In the genomic region with DNA sequence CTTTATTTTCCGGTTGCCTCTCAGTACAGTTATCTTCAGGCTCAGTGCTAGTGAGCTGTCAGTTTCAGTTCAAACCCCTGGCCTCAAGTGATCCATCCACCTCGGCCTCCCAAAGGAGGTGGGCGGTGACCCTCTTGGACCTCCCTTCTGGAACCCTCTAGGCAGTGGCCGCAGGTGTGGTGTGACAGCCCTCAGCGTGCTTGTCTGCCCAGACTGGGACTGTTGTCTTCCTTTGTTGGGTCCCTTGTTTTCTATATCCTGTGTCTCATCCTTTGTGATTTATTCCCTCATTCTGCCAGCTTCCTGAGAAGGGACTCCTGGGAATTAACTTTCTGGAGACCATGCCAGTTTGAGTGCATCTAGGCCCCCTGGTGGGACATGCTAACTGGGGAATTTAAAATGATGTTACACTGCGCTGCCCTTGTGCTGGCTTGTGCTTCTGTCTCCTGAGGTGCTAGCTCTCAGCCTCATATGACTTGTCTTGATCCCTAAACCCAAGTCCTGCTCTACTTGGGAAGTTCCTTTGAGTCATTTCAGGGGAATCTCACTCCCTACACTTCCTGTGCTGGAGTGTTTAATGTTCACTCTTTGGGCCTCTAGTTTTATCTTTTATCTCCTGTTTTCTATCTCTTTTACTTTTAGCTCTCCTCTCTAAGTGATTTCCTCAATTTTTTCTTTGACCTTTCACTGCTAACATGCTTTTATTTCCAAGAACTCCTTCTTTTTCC, we compare ENCODE assay signal across 1 cellular context.
TF ChIP-seq lines count a peak whose summit lies in the region.

No MANE protein-coding gene starts in this region.

TF ChIP-seq in K562, 482 proteins besides CTCF, POLR2A, EP300 and RAD21 (continued from another document and continues in another):
- TF ChIP-seq, protein P1, sequence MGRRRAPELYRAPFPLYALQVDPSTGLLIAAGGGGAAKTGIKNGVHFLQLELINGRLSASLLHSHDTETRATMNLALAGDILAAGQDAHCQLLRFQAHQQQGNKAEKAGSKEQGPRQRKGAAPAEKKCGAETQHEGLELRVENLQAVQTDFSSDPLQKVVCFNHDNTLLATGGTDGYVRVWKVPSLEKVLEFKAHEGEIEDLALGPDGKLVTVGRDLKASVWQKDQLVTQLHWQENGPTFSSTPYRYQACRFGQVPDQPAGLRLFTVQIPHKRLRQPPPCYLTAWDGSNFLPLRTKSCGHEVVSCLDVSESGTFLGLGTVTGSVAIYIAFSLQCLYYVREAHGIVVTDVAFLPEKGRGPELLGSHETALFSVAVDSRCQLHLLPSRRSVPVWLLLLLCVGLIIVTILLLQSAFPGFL (CRISPR knock-in tag; IDR thresholded peaks at IDR 0.05): no peak
- TF ChIP-seq ZSCAN29 (IDR thresholded peaks at IDR 0.05): no peak
- TF ChIP-seq, protein P2, sequence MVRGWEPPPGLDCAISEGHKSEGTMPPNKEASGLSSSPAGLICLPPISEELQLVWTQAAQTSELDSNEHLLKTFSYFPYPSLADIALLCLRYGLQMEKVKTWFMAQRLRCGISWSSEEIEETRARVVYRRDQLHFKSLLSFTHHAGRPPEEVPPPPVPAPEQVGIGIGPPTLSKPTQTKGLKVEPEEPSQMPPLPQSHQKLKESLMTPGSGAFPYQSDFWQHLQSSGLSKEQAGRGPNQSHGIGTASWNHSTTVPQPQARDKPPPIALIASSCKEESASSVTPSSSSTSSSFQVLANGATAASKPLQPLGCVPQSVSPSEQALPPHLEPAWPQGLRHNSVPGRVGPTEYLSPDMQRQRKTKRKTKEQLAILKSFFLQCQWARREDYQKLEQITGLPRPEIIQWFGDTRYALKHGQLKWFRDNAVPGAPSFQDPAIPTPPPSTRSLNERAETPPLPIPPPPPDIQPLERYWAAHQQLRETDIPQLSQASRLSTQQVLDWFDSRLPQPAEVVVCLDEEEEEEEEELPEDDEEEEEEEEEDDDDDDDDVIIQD (CRISPR knock-in tag; IDR thresholded peaks at IDR 0.05): 0 out of 2 replicates have a peak, but pooled peaks have one; percentile 56
- TF ChIP-seq ATF7 (IDR thresholded peaks at IDR 0.05): no peak
- TF ChIP-seq NCOA4 (IDR thresholded peaks at IDR 0.05; ENCODE audit: partially characterized antibody): no peak
- TF ChIP-seq, protein P3, sequence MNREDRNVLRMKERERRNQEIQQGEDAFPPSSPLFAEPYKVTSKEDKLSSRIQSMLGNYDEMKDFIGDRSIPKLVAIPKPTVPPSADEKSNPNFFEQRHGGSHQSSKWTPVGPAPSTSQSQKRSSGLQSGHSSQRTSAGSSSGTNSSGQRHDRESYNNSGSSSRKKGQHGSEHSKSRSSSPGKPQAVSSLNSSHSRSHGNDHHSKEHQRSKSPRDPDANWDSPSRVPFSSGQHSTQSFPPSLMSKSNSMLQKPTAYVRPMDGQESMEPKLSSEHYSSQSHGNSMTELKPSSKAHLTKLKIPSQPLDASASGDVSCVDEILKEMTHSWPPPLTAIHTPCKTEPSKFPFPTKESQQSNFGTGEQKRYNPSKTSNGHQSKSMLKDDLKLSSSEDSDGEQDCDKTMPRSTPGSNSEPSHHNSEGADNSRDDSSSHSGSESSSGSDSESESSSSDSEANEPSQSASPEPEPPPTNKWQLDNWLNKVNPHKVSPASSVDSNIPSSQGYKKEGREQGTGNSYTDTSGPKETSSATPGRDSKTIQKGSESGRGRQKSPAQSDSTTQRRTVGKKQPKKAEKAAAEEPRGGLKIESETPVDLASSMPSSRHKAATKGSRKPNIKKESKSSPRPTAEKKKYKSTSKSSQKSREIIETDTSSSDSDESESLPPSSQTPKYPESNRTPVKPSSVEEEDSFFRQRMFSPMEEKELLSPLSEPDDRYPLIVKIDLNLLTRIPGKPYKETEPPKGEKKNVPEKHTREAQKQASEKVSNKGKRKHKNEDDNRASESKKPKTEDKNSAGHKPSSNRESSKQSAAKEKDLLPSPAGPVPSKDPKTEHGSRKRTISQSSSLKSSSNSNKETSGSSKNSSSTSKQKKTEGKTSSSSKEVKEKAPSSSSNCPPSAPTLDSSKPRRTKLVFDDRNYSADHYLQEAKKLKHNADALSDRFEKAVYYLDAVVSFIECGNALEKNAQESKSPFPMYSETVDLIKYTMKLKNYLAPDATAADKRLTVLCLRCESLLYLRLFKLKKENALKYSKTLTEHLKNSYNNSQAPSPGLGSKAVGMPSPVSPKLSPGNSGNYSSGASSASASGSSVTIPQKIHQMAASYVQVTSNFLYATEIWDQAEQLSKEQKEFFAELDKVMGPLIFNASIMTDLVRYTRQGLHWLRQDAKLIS (CRISPR knock-in tag; IDR thresholded peaks at IDR 0.05): no peak
- TF ChIP-seq ZNF785 (CRISPR knock-in tag; IDR thresholded peaks at IDR 0.05): no peak
- no peak for TF ChIP-seq U2AF2 (optimal IDR thresholded peaks at IDR 0.05; ENCODE audit: low read depth, low read length)
- TF ChIP-seq SP2 (IDR thresholded peaks at IDR 0.05; ENCODE audit: extremely low read depth, low read depth, low read length, poor library complexity, severe bottlenecking): no peak
- no peak for TF ChIP-seq PHTF2 (CRISPR knock-in tag; IDR thresholded peaks at IDR 0.05)
- no peak for TF ChIP-seq ZNF79 (CRISPR knock-in tag; IDR thresholded peaks at IDR 0.05; ENCODE audit: low read depth)
- TF ChIP-seq ARHGAP35 (IDR thresholded peaks at IDR 0.05; ENCODE audit: partially characterized antibody): no peak
- no peak for TF ChIP-seq CCNT2 (IDR thresholded peaks at IDR 0.05; ENCODE audit: borderline replicate concordance, extremely low read depth, insufficient read length, low read depth, low read length)
- TF ChIP-seq HEY1 (CRISPR knock-in tag; IDR thresholded peaks at IDR 0.05; ENCODE audit: borderline replicate concordance): 0 out of 2 replicates have a peak, but pooled peaks have one; percentile 7
- TF ChIP-seq ZKSCAN8 (CRISPR knock-in tag; IDR thresholded peaks at IDR 0.05): no peak
- TF ChIP-seq, protein P4, sequence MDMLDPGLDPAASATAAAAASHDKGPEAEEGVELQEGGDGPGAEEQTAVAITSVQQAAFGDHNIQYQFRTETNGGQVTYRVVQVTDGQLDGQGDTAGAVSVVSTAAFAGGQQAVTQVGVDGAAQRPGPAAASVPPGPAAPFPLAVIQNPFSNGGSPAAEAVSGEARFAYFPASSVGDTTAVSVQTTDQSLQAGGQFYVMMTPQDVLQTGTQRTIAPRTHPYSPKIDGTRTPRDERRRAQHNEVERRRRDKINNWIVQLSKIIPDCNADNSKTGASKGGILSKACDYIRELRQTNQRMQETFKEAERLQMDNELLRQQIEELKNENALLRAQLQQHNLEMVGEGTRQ (CRISPR knock-in tag; IDR thresholded peaks at IDR 0.05): no peak
- TF ChIP-seq, protein P5, sequence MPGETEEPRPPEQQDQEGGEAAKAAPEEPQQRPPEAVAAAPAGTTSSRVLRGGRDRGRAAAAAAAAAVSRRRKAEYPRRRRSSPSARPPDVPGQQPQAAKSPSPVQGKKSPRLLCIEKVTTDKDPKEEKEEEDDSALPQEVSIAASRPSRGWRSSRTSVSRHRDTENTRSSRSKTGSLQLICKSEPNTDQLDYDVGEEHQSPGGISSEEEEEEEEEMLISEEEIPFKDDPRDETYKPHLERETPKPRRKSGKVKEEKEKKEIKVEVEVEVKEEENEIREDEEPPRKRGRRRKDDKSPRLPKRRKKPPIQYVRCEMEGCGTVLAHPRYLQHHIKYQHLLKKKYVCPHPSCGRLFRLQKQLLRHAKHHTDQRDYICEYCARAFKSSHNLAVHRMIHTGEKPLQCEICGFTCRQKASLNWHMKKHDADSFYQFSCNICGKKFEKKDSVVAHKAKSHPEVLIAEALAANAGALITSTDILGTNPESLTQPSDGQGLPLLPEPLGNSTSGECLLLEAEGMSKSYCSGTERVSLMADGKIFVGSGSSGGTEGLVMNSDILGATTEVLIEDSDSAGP (CRISPR knock-in tag; IDR thresholded peaks at IDR 0.05): no peak
- no peak for TF ChIP-seq EWSR1 (IDR thresholded peaks at IDR 0.05; ENCODE audit: borderline replicate concordance, low read depth, partially characterized antibody)
- TF ChIP-seq BCL6 (CRISPR knock-in tag; IDR thresholded peaks at IDR 0.05): no peak
- TF ChIP-seq PHF8 (IDR thresholded peaks at IDR 0.05; ENCODE audit: borderline replicate concordance, low read length): peak; percentile 19; the same call in 1 of the 2 replicates
- no peak for TF ChIP-seq MEIS2 (IDR thresholded peaks at IDR 0.05; ENCODE audit: partially characterized antibody)
- TF ChIP-seq CAMTA2 (CRISPR knock-in tag; conservative IDR thresholded peaks at IDR 0.05): 0 out of 2 replicates have a peak, but pooled peaks have one; percentile 82
- no peak for TF ChIP-seq ZNF184 (CRISPR knock-in tag; IDR thresholded peaks at IDR 0.05)
- TF ChIP-seq SP1 (CRISPR knock-in tag; IDR thresholded peaks at IDR 0.05): no peak
- 0 out of 2 replicates have a peak, but pooled peaks have one; percentile 29 for TF ChIP-seq ZNF764 (CRISPR knock-in tag; IDR thresholded peaks at IDR 0.05; ENCODE audit: low read depth)
- no peak for TF ChIP-seq ZNF717 (CRISPR knock-in tag; IDR thresholded peaks at IDR 0.05)
- TF ChIP-seq RBM17 (IDR thresholded peaks at IDR 0.05; ENCODE audit: borderline replicate concordance, low read depth, low read length): no peak
- TF ChIP-seq SMAD1 (IDR thresholded peaks at IDR 0.05; ENCODE audit: low read depth, low read length, partially characterized antibody): no peak
- no peak for TF ChIP-seq NFE2L1 (tag; IDR thresholded peaks at IDR 0.05; ENCODE audit: borderline replicate concordance, low read depth)
- TF ChIP-seq ZNF133 (CRISPR knock-in tag; IDR thresholded peaks at IDR 0.05): no peak
- TF ChIP-seq NCOA1 (IDR thresholded peaks at IDR 0.05; ENCODE audit: low read depth): no peak
- TF ChIP-seq, protein P6, sequence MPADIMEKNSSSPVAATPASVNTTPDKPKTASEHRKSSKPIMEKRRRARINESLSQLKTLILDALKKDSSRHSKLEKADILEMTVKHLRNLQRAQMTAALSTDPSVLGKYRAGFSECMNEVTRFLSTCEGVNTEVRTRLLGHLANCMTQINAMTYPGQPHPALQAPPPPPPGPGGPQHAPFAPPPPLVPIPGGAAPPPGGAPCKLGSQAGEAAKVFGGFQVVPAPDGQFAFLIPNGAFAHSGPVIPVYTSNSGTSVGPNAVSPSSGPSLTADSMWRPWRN (IDR thresholded peaks at IDR 0.05; ENCODE audit: low read depth): no peak
- no peak for TF ChIP-seq YY1 (IDR thresholded peaks at IDR 0.05; ENCODE audit: borderline replicate concordance in 1 of 3, control insufficient read depth in 1 of 3, extremely low read depth in 1 of 3, insufficient read depth in 3 of 3, insufficient read length in 1 of 3, insufficient replicate concordance in 2 of 3, low read depth in 1 of 3, low read length in 2 of 3)
- no peak for TF ChIP-seq SMARCA5 (IDR thresholded peaks at IDR 0.05)
- no peak for TF ChIP-seq LEF1 (IDR thresholded peaks at IDR 0.05)
- no peak for TF ChIP-seq NFATC3 (IDR thresholded peaks at IDR 0.05)
- peak; percentile 75 for TF ChIP-seq SETDB1 (IDR thresholded peaks at IDR 0.05; ENCODE audit: low read length)
- TF ChIP-seq, protein P7, sequence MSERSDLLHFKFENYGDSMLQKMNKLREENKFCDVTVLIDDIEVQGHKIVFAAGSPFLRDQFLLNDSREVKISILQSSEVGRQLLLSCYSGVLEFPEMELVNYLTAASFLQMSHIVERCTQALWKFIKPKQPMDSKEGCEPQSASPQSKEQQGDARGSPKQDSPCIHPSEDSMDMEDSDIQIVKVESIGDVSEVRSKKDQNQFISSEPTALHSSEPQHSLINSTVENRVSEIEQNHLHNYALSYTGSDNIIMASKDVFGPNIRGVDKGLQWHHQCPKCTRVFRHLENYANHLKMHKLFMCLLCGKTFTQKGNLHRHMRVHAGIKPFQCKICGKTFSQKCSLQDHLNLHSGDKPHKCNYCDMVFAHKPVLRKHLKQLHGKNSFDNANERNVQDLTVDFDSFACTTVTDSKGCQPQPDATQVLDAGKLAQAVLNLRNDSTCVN (CRISPR knock-in tag; IDR thresholded peaks at IDR 0.05): peak; percentile 95
- no peak for TF ChIP-seq CTBP1 (IDR thresholded peaks at IDR 0.05; ENCODE audit: borderline replicate concordance)
- TF ChIP-seq RBM25 (IDR thresholded peaks at IDR 0.05; ENCODE audit: low read depth, low read length, severe bottlenecking): no peak
- no peak for TF ChIP-seq LCOR (CRISPR knock-in tag; IDR thresholded peaks at IDR 0.05)
- TF ChIP-seq, protein P8, sequence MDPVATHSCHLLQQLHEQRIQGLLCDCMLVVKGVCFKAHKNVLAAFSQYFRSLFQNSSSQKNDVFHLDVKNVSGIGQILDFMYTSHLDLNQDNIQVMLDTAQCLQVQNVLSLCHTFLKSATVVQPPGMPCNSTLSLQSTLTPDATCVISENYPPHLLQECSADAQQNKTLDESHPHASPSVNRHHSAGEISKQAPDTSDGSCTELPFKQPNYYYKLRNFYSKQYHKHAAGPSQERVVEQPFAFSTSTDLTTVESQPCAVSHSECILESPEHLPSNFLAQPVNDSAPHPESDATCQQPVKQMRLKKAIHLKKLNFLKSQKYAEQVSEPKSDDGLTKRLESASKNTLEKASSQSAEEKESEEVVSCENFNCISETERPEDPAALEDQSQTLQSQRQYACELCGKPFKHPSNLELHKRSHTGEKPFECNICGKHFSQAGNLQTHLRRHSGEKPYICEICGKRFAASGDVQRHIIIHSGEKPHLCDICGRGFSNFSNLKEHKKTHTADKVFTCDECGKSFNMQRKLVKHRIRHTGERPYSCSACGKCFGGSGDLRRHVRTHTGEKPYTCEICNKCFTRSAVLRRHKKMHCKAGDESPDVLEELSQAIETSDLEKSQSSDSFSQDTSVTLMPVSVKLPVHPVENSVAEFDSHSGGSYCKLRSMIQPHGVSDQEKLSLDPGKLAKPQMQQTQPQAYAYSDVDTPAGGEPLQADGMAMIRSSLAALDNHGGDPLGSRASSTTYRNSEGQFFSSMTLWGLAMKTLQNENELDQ (CRISPR knock-in tag; IDR thresholded peaks at IDR 0.05; ENCODE audit: borderline replicate concordance): no peak; the same call in 1 of the 2 replicates
- TF ChIP-seq, protein P9, sequence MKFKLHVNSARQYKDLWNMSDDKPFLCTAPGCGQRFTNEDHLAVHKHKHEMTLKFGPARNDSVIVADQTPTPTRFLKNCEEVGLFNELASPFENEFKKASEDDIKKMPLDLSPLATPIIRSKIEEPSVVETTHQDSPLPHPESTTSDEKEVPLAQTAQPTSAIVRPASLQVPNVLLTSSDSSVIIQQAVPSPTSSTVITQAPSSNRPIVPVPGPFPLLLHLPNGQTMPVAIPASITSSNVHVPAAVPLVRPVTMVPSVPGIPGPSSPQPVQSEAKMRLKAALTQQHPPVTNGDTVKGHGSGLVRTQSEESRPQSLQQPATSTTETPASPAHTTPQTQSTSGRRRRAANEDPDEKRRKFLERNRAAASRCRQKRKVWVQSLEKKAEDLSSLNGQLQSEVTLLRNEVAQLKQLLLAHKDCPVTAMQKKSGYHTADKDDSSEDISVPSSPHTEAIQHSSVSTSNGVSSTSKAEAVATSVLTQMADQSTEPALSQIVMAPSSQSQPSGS (CRISPR knock-in tag; IDR thresholded peaks at IDR 0.05): no peak
- no peak for TF ChIP-seq HDAC1 (IDR thresholded peaks at IDR 0.05)
- TF ChIP-seq, protein P10, sequence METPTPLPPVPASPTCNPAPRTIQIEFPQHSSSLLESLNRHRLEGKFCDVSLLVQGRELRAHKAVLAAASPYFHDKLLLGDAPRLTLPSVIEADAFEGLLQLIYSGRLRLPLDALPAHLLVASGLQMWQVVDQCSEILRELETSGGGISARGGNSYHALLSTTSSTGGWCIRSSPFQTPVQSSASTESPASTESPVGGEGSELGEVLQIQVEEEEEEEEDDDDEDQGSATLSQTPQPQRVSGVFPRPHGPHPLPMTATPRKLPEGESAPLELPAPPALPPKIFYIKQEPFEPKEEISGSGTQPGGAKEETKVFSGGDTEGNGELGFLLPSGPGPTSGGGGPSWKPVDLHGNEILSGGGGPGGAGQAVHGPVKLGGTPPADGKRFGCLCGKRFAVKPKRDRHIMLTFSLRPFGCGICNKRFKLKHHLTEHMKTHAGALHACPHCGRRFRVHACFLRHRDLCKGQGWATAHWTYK (CRISPR knock-in tag; IDR thresholded peaks at IDR 0.05): 0 out of 2 replicates have a peak, but pooled peaks have one; percentile 11
- no peak for TF ChIP-seq TCF7 (IDR thresholded peaks at IDR 0.05; ENCODE audit: borderline replicate concordance)
